23 cellular contexts compared by ENCODE assay signal in genomic region chr7:751826-752225, GRCh38. TPM values are rescaled to one million over a fixed set of nuclear protein-coding genes. Genes with fewer than 3 reads are reported as not detected.
DNase-seq lines count a peak whose midpoint lies in the region; ATAC-seq and TF ChIP-seq lines count a peak whose summit lies in the region.
"Had no signal": no experiment of that assay in that cellular context is flagged by ENCODE, and none has a peak within 500 bp of the region (broad histone marks: within the 10 kb centered on the region; RNA-seq: fewer than 3 reads in every experiment).

No MANE protein-coding gene starts in this region.

- DNase-seq in activated CD4-positive, alpha-beta T cell treated with anti-CD3 and anti-CD28 coated beads for 48 hours: peak; percentile 23
- no peak for DNase-seq in activated CD4-positive, alpha-beta T cell treated with anti-CD3 and anti-CD28 coated beads for 1 hour
- peak; percentile 17 for DNase-seq in MV-4-11 (lab: John Stamatoyannopoulos, UW)
- DNase-seq in fibroblast of mammary gland (ENCODE audit: low read depth): peak; percentile 25
- DNase-seq in sciatic nerve (ENCODE audit: low spot score): peak; percentile 40
- no peak for DNase-seq in T-helper 1 cell
- DNase-seq in cerebellar cortex (ENCODE audit: low spot score): no peak
- DNase-seq: ACHN; Caco-2; CD4-positive, alpha-beta memory T cell; DMS 273 treated with DMSO at 0.1 percent for 48 hours; H7; HFFc6; Karpas-422; NCI-H1092; NCI-H1436 treated with DMSO at 0.1 percent for 48 hours; NCI-H1930; NCI-H748 treated with DMSO at 0.1 percent for 48 hours; PC-9; RPMI8226; SHP77 treated with DMSO at 0.1 percent for 48 hours had no signal

- intact Hi-C loops in sciatic nerve (cut with DNase I): no loop called here

- ATAC-seq in sciatic nerve: no peak
- no peak for ATAC-seq in GM21528 (IDR thresholded peaks at IDR 0.05; ENCODE audit: low FRiP score, unreplicated experiment)

- H3K4me3 ChIP-seq in fibroblast of mammary gland (ENCODE audit: control insufficient read depth, low read depth, low read length): no peak overlapping the region
- H3K4me3 ChIP-seq: BLaER1 treated with 17β-estradiol and CSF1 and Interleukin-3, amounts not matched to agents 10 nM and 100 nM; PC-9 had no signal

- TF ChIP-seq CTCF in fibroblast of mammary gland (conservative IDR thresholded peaks at IDR 0.05; ENCODE audit: control insufficient read depth, insufficient read depth, low read depth, low read length): no peak

RNA-seq across cellular contexts. Expression of gene PRKAR1B, which starts 24.7 kb away (rescaled TPM):
- 11.1 TPM for total RNA-seq in sciatic nerve

RNA-seq across cellular contexts. Expression of gene DNAAF5, which starts 25.3 kb away (rescaled TPM):
- total RNA-seq in sciatic nerve: 19.0 TPM

Comparison
In these comparisons a context has a peak if more than half of its experiments do, and no peak if none do; other contexts are left out.
1. DNase-seq: peak in activated CD4-positive, alpha-beta T cell treated with anti-CD3 and anti-CD28 coated beads for 48 hours (single experiment), MV-4-11 (single experiment), fibroblast of mammary gland (single experiment) and sciatic nerve (single experiment); none in activated CD4-positive, alpha-beta T cell treated with anti-CD3 and anti-CD28 coated beads for 1 hour (single experiment), T-helper 1 cell (0 of 5) and cerebellar cortex (single experiment).